30 cellular contexts compared by ENCODE assay signal in genomic region chr14:38723954-38724353, GRCh38.
"Had no signal": no experiment of that assay in that cellular context is flagged by ENCODE, and none has a peak within 500 bp of the region (broad histone marks: within the 10 kb centered on the region; RNA-seq: fewer than 3 reads in every experiment).

No MANE protein-coding gene starts in this region.

- DNase-seq: activated CD4-positive, alpha-beta T cell treated with anti-CD3 and anti-CD28 coated beads for 1 hour; activated CD4-positive, alpha-beta T cell treated with anti-CD3 and anti-CD28 coated beads, Interleukin-2, amount 10 ng/mL, durations not matched to agents 7 days and 5 days; activated CD8-positive, alpha-beta memory T cell treated with anti-CD3 and anti-CD28 coated beads, Interleukin-2, amount 10 ng/mL, durations not matched to agents 7 days and 5 days; activated CD8-positive, alpha-beta T cell treated with anti-CD3 and anti-CD28 coated beads, Interleukin-2, amount 10 ng/mL, durations not matched to agents 7 days and 5 days; activated naive CD4-positive, alpha-beta T cell; activated T-cell treated with anti-CD3 and anti-CD28 coated beads, Interleukin-2, amount 50 U/mL, for 48 hours; caudate nucleus; effector CD4-positive, alpha-beta T cell; gastrocnemius medialis; glutamatergic neuron; islet precursor cell; mammary epithelial cell; naive B cell; nucleus accumbens; pancreas; psoas muscle; sigmoid colon; stimulated activated CD4-positive, alpha-beta T cell treated with anti-CD3 and anti-CD28 coated beads, Interleukin-1b, Interleukin-23, amount 100 ng/mL, for 48 hours; stimulated activated CD4-positive, alpha-beta T cell treated with anti-CD3 and anti-CD28 coated beads, Interleukin-4, amount 100 ng/mL, for 4 hours; stimulated activated CD8-positive, alpha-beta memory T cell treated with anti-CD3 and anti-CD28 coated beads, Interleukin-4, amount 100 ng/mL, for 48 hours; stimulated activated naive CD8-positive, alpha-beta T cell treated with anti-CD3 and anti-CD28 coated beads, Interleukin-15, amount 100 ng/mL, for 72 hours; substantia nigra; T-helper 2 cell had no signal

- H3K4me2 ChIP-seq: smooth muscle cell had no signal

- H3K36me3 ChIP-seq: gastrocnemius medialis, pancreas, sigmoid colon, tibial nerve had no signal

- H3K27ac ChIP-seq: epithelial cell of prostate, gastrocnemius medialis, pancreas, psoas muscle, sigmoid colon, tibial nerve had no signal

- H3K9me3 ChIP-seq: gastrocnemius medialis, pancreas, psoas muscle, sigmoid colon, tibial nerve had no signal

- H3K4me1 ChIP-seq: gastrocnemius medialis, pancreas, psoas muscle, sigmoid colon had no signal

- ATAC-seq: activated CD8-positive, alpha-beta memory T cell treated with anti-CD3 and anti-CD28 coated beads, Interleukin-2, amount 10 ng/mL, durations not matched to agents 7 days and 5 days; activated CD8-positive, alpha-beta T cell treated with anti-CD3 and anti-CD28 coated beads, Interleukin-2, amount 10 ng/mL, durations not matched to agents 7 days and 5 days; activated naive CD4-positive, alpha-beta T cell treated with anti-CD3 and anti-CD28 coated beads, Interleukin-2, amount 50 U/mL, for 72 hours; gastrocnemius medialis; psoas muscle; SK-N-SH treated with all-trans-retinoic acid at 6 μM for 48 hours; stimulated activated memory B cell treated with anti-CD40 and anti-IgM and Interleukin-4, amounts not matched to agents 10 μg/mL and 1 μg/mL and 100 μg/mL, for 72 hours; stimulated activated naive CD8-positive, alpha-beta T cell treated with anti-CD3 and anti-CD28 coated beads, Interleukin-15, amount 100 ng/mL, for 72 hours; WTC11 had no signal

- H3K27me3 ChIP-seq: gastrocnemius medialis, pancreas, sigmoid colon, tibial nerve had no signal

- H3K4me3 ChIP-seq: gastrocnemius medialis, pancreas, psoas muscle, sigmoid colon, smooth muscle cell, tibial nerve had no signal
